ENCODE assay signal across 8 cellular contexts in genomic region chr3:138114988-138115971, GRCh38. TPM values are rescaled to one million over a fixed set of nuclear protein-coding genes. Genes with fewer than 3 reads are reported as not detected.
DNase-seq lines count a peak whose midpoint lies in the region; ATAC-seq and TF ChIP-seq lines count a peak whose summit lies in the region.

Gene DZIP1L (minus strand): TSS chr3:138115608. CDS start chr3:138103971, 11,637 bp downstream.

- POLR2A ChIA-PET in MCF 10A (lab: Yijun Ruan, JAX) = interaction anchor here (0.6 to 2.0 kb wide), 12 partner anchors 8 to 182 kb away, joined by 3 to 13 read pairs (median 5); partner anchors contain the start of gene DBR1

- no peaks in the 10 kb centered on the region for H3K9me3 Mint-ChIP-seq in MCF 10A (ENCODE audit: unreplicated experiment)

- intact Hi-C loops in MCF 10A (cut with micrococcal nuclease) = loop anchor here (2.0 kb wide), 1 partner anchor 36 kb away; no protein-coding TSS in a partner anchor
- intact Hi-C loops in gastrocnemius medialis (cut with DNase I; ENCODE audit: low total_unique reads) = loop anchor here (2.0 kb wide), 1 partner anchor 72 kb away; the partner anchor contains the start of gene ARMC8

- peak within 1 kb of the TSS; percentile 98 for H3K27ac Mint-ChIP-seq in MCF 10A (ENCODE audit: low read depth, unreplicated experiment)

- H3K4me3 Mint-ChIP-seq in MCF 10A (ENCODE audit: unreplicated experiment) = peak within 1 kb of the TSS; percentile 83

- no peaks in the 10 kb centered on the region for H3K27me3 Mint-ChIP-seq in MCF 10A (ENCODE audit: insufficient read depth, unreplicated experiment)

- peak within 1 kb of the TSS; percentile 73 for H3K4me3 ChIP-seq in SJSA1
- peak within 1 kb of the TSS; percentile 88 for H3K4me3 ChIP-seq in iPS-18c (ENCODE audit: insufficient read depth, low read depth, low read length)
- peak within 1 kb of the TSS; percentile 74 to 95 (median 87) for H3K4me3 ChIP-seq in gastrocnemius medialis

- peaks cover 26% of the 10 kb centered on the region for H3K4me1 ChIP-seq in SJSA1 (replicated peaks)
- H3K4me1 ChIP-seq in gastrocnemius medialis = peaks cover 0 to 23% of the 10 kb centered on the region in 2 donors

- BruUV-seq in MCF 10A (replicated peaks; lab: Mats Ljungman, UMichigan) = no TSS peak

- H3K9me3 ChIP-seq in SJSA1 (replicated peaks) (no peaks in the 10 kb centered on the region), iPS-18c (ENCODE audit: control insufficient read depth, insufficient read depth, low read length) (peaks cover 2% of the 10 kb centered on the region), gastrocnemius medialis (no peaks in the 10 kb centered on the region)

- peaks cover 29% of the 10 kb centered on the region for H3K4me1 Mint-ChIP-seq in MCF 10A (ENCODE audit: insufficient read depth, unreplicated experiment)

- ATAC-seq in GM21717 (IDR thresholded peaks at IDR 0.05; ENCODE audit: unreplicated experiment) (peak; percentile 57), gastrocnemius medialis (peak; percentile 73 to 87), HG03457 (IDR thresholded peaks at IDR 0.05; ENCODE audit: unreplicated experiment) (no peak)

- in situ Hi-C loops in KBM-7 (cut with MboI; ENCODE audit: low pct_unique_long_range_greater_than_20kb, low sequenced_read_pairs) (no loop called here), gastrocnemius medialis (cut with MboI; ENCODE audit: low sequenced_read_pairs in 4 of 4) (loop anchor here (5.0 to 10.0 kb wide), 3 partner anchors 43 to 50 kb away; no protein-coding TSS in a partner anchor)

- peak; percentile 19 to 35 for TF ChIP-seq POLR2A in gastrocnemius medialis (IDR thresholded peaks at IDR 0.05)

- CTCF ChIA-PET in MCF 10A (lab: Yijun Ruan, JAX) = interaction anchor here (0.6 to 12.5 kb wide), 9 partner anchors 12 to 1555 kb away, joined by 3 to 743 read pairs (median 3); partner anchors contain the start of gene DBR1

- H3K27ac ChIP-seq in SJSA1 (peak within 1 kb of the TSS; percentile 89), gastrocnemius medialis (peak within 1 kb of the TSS; percentile 69 to 82 (median 74))

- H3K36me3 ChIP-seq in SJSA1 (peaks cover 31% of the 10 kb centered on the region), gastrocnemius medialis (no peaks in the 10 kb centered on the region)

- H3K36me3 Mint-ChIP-seq in MCF 10A (ENCODE audit: insufficient read depth, unreplicated experiment) = peaks cover 11% of the 10 kb centered on the region

- H3K27me3 ChIP-seq in SJSA1 (replicated peaks) = no peaks in the 10 kb centered on the region
- H3K27me3 ChIP-seq in gastrocnemius medialis = no peaks in the 10 kb centered on the region

- peak; percentile 44 for TF ChIP-seq CTCF in MCF 10A (IDR thresholded peaks at IDR 0.05; ENCODE audit: unreplicated experiment)
- peak; percentile 36 to 57 (median 52) for TF ChIP-seq CTCF in gastrocnemius medialis (IDR thresholded peaks at IDR 0.05 in 4 of 5, conservative IDR thresholded peaks at IDR 0.05 in 1 of 5)

- peak; percentile 85 for DNase-seq in ELF-1 (ENCODE audit: low read depth, low spot score)
- peak; percentile 75 for DNase-seq in KBM-7
- peak; percentile 78 to 89 for DNase-seq in SJSA1 (ENCODE audit: low read depth in 1 of 2, low spot score in 2 of 2)
- DNase-seq in MCF 10A (ENCODE audit: unreplicated experiment) = peak; percentile 75
- DNase-seq in gastrocnemius medialis = peak; percentile 12 to 31

RNA-seq across cellular contexts. Expression of gene DZIP1L, which starts in this region (rescaled TPM):
- total RNA-seq in SJSA1 (2014; rRNA removed; shearing (Covaris generic)) = 18.1 and 24.0 TPM in 2 replicates
- total RNA-seq in MCF 10A (2022) (6.2 and 11.3 TPM in 2 replicates), gastrocnemius medialis (1 to 10 TPM; 1.1 to 3.3 (median 1.5) TPM)

Comparison
In these comparisons a context has a peak if more than half of its experiments do, and no peak if none do; other contexts are left out.
1. DNase-seq: peak in every context shown above with its lines; median percentile 85 in ELF-1; 84 in SJSA1; 75 in KBM-7; 75 in MCF 10A; 22 in gastrocnemius medialis.